ENCODE assay signal across 23 cellular contexts in genomic region chr1:220943319-220943718, GRCh38.
"Had no signal": no experiment of that assay in that cellular context is flagged by ENCODE, and none has a peak within 500 bp of the region (broad histone marks: within the 10 kb centered on the region; RNA-seq: fewer than 3 reads in every experiment).

No MANE protein-coding gene starts in this region.

- H3K9me3 Mint-ChIP-seq: activated CD4-positive, alpha-beta T cell treated with anti-CD3 and anti-CD28 coated beads, Interleukin-2, amount 10 ng/mL, durations not matched to agents 24 days and 14 days; dendritic cell treated with granulocyte-macrophage colony-stimulating factor and Interleukin-4, amounts not matched to agents 40 ng/mL and 50 ng/mL, for 4 days; stimulated activated memory B cell treated with anti-CD40 and anti-IgM and Interleukin-4, amounts not matched to agents 10 μg/mL and 1 μg/mL and 100 μg/mL, for 72 hours had no signal

- H3K4me3 Mint-ChIP-seq: activated CD4-positive, alpha-beta memory T cell treated with anti-CD3 and anti-CD28 coated beads, Interleukin-2, amount 10 ng/mL, durations not matched to agents 7 days and 5 days; activated CD4-positive, alpha-beta T cell treated with anti-CD3 and anti-CD28 coated beads, Interleukin-2, amount 10 ng/mL, durations not matched to agents 24 days and 14 days; activated naive CD4-positive, alpha-beta T cell treated with anti-CD3 and anti-CD28 coated beads, Interleukin-2, amount 10 ng/mL, durations not matched to agents 7 days and 5 days; dendritic cell treated with granulocyte-macrophage colony-stimulating factor and Interleukin-4, amounts not matched to agents 40 ng/mL and 50 ng/mL, for 4 days; naive B cell; neural crest cell; stimulated activated memory B cell treated with anti-CD40 and anti-IgM and Interleukin-4, amounts not matched to agents 10 μg/mL and 1 μg/mL and 100 μg/mL, for 72 hours had no signal

- H3K27me3 ChIP-seq: body of pancreas, right lobe of liver, stomach, suprapubic skin, tibial nerve had no signal

- H3K27ac ChIP-seq: body of pancreas, lower lobe of right lung, right lobe of liver, stomach, suprapubic skin, tibial nerve had no signal

- H3K9me3 ChIP-seq: body of pancreas, lower lobe of right lung, right lobe of liver, stomach, suprapubic skin, tibial nerve had no signal

- ATAC-seq: activated CD4-positive, CD25-positive, alpha-beta regulatory T cell treated with anti-CD3 and anti-CD28 coated beads, Interleukin-2, amount 50 U/mL, for 24 hours; body of pancreas; left lobe of liver; lower lobe of right lung; right lobe of liver; stimulated activated memory B cell treated with anti-CD40 and anti-IgM and Interleukin-4, amounts not matched to agents 10 μg/mL and 1 μg/mL and 100 μg/mL, for 72 hours had no signal

- H3K36me3 Mint-ChIP-seq: activated naive CD4-positive, alpha-beta T cell treated with anti-CD3 and anti-CD28 coated beads, Interleukin-2, amount 10 ng/mL, durations not matched to agents 7 days and 5 days; naive B cell; stimulated activated memory B cell treated with anti-CD40 and anti-IgM and Interleukin-4, amounts not matched to agents 10 μg/mL and 1 μg/mL and 100 μg/mL, for 72 hours had no signal

- H3K36me3 ChIP-seq: lower lobe of right lung, right lobe of liver, stomach, suprapubic skin, tibial nerve had no signal

- FAIRE-seq: kidney had no signal

- H3K4me2 ChIP-seq: smooth muscle cell had no signal

- H3K4me3 ChIP-seq: body of pancreas, lower lobe of right lung, right lobe of liver, smooth muscle cell, stomach, suprapubic skin, tibial nerve had no signal

- DNase-seq: activated CD4-positive, alpha-beta memory T cell treated with anti-CD3 and anti-CD28 coated beads, Interleukin-2, amount 10 ng/mL, durations not matched to agents 7 days and 5 days; activated effector memory CD4-positive, alpha-beta T cell treated with anti-CD3 and anti-CD28 coated beads, Interleukin-2, amount 50 U/mL, for 16 hours; activated naive CD4-positive, alpha-beta T cell treated with anti-CD3 and anti-CD28 coated beads, Interleukin-2, amount 10 ng/mL, durations not matched to agents 7 days and 5 days; body of pancreas; effector CD8-positive, alpha-beta T cell; erythroblast; foreskin fibroblast; kidney; lower lobe of right lung; naive B cell; posterior cingulate gyrus; right lobe of liver; stimulated activated CD4-positive, alpha-beta T cell treated with anti-CD3 and anti-CD28 coated beads, Interleukin-15, amount 100 ng/mL, for 24 hours; stomach had no signal

- H3K4me1 ChIP-seq: body of pancreas, lower lobe of right lung, right lobe of liver, stomach, suprapubic skin, tibial nerve had no signal

- H3K27me3 Mint-ChIP-seq: activated CD4-positive, alpha-beta memory T cell treated with anti-CD3 and anti-CD28 coated beads, Interleukin-2, amount 10 ng/mL, durations not matched to agents 7 days and 5 days; activated CD4-positive, alpha-beta T cell treated with anti-CD3 and anti-CD28 coated beads, Interleukin-2, amount 10 ng/mL, durations not matched to agents 24 days and 14 days; activated naive CD4-positive, alpha-beta T cell treated with anti-CD3 and anti-CD28 coated beads, Interleukin-2, amount 10 ng/mL, durations not matched to agents 7 days and 5 days; stimulated activated memory B cell treated with anti-CD40 and anti-IgM and Interleukin-4, amounts not matched to agents 10 μg/mL and 1 μg/mL and 100 μg/mL, for 72 hours had no signal

- H3K27ac Mint-ChIP-seq: activated CD4-positive, alpha-beta memory T cell treated with anti-CD3 and anti-CD28 coated beads, Interleukin-2, amount 10 ng/mL, durations not matched to agents 7 days and 5 days; activated CD4-positive, alpha-beta T cell treated with anti-CD3 and anti-CD28 coated beads, Interleukin-2, amount 10 ng/mL, durations not matched to agents 24 days and 14 days; activated naive CD4-positive, alpha-beta T cell treated with anti-CD3 and anti-CD28 coated beads, Interleukin-2, amount 10 ng/mL, durations not matched to agents 7 days and 5 days; dendritic cell treated with granulocyte-macrophage colony-stimulating factor and Interleukin-4, amounts not matched to agents 40 ng/mL and 50 ng/mL, for 4 days; naive B cell; stimulated activated memory B cell treated with anti-CD40 and anti-IgM and Interleukin-4, amounts not matched to agents 10 μg/mL and 1 μg/mL and 100 μg/mL, for 72 hours had no signal

- H3K4me1 Mint-ChIP-seq: activated CD4-positive, alpha-beta memory T cell treated with anti-CD3 and anti-CD28 coated beads, Interleukin-2, amount 10 ng/mL, durations not matched to agents 7 days and 5 days; activated CD4-positive, alpha-beta T cell treated with anti-CD3 and anti-CD28 coated beads, Interleukin-2, amount 10 ng/mL, durations not matched to agents 24 days and 14 days; activated naive CD4-positive, alpha-beta T cell treated with anti-CD3 and anti-CD28 coated beads, Interleukin-2, amount 10 ng/mL, durations not matched to agents 7 days and 5 days; neural crest cell had no signal
